ENCODE assay signal across 1 cellular context in the genomic region with DNA sequence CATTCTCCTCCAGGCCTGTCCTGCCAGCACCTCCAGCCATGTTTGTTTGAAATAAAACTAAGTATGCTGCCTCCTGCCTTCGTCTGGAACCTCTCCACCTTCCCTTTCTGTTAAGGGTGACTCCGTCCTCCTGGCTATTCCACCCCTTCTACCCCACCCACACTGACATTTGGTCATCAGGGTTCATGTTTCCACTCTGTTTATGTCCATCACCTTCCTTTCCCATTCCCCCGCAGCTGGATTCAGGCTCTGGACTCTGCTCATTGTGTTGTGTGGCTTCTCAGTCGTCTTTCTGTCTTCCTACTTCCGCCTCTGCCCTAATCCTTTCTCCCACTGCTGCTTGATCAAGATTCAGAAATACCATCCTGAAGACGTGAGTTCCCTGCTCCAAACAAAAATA.
TF ChIP-seq lines count a peak whose summit lies in the region.

No MANE protein-coding gene starts in this region.

TF ChIP-seq in GM23338, 12 proteins besides CTCF, POLR2A, EP300 and RAD21:
- TF ChIP-seq, protein P1, sequence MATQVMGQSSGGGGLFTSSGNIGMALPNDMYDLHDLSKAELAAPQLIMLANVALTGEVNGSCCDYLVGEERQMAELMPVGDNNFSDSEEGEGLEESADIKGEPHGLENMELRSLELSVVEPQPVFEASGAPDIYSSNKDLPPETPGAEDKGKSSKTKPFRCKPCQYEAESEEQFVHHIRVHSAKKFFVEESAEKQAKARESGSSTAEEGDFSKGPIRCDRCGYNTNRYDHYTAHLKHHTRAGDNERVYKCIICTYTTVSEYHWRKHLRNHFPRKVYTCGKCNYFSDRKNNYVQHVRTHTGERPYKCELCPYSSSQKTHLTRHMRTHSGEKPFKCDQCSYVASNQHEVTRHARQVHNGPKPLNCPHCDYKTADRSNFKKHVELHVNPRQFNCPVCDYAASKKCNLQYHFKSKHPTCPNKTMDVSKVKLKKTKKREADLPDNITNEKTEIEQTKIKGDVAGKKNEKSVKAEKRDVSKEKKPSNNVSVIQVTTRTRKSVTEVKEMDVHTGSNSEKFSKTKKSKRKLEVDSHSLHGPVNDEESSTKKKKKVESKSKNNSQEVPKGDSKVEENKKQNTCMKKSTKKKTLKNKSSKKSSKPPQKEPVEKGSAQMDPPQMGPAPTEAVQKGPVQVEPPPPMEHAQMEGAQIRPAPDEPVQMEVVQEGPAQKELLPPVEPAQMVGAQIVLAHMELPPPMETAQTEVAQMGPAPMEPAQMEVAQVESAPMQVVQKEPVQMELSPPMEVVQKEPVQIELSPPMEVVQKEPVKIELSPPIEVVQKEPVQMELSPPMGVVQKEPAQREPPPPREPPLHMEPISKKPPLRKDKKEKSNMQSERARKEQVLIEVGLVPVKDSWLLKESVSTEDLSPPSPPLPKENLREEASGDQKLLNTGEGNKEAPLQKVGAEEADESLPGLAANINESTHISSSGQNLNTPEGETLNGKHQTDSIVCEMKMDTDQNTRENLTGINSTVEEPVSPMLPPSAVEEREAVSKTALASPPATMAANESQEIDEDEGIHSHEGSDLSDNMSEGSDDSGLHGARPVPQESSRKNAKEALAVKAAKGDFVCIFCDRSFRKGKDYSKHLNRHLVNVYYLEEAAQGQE (IDR thresholded peaks at IDR 0.05; ENCODE audit: unreplicated experiment) = no peak
- TF ChIP-seq, protein P2, sequence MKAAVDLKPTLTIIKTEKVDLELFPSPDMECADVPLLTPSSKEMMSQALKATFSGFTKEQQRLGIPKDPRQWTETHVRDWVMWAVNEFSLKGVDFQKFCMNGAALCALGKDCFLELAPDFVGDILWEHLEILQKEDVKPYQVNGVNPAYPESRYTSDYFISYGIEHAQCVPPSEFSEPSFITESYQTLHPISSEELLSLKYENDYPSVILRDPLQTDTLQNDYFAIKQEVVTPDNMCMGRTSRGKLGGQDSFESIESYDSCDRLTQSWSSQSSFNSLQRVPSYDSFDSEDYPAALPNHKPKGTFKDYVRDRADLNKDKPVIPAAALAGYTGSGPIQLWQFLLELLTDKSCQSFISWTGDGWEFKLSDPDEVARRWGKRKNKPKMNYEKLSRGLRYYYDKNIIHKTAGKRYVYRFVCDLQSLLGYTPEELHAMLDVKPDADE (IDR thresholded peaks at IDR 0.05) = no peak
- TF ChIP-seq EZH2phosphoT487 (IDR thresholded peaks at IDR 0.05; ENCODE audit: unreplicated experiment) (no peak), CREB1 (CRISPR knock-in tag; IDR thresholded peaks at IDR 0.05; ENCODE audit: low read depth) (no peak), ZNF114 (CRISPR knock-in tag; IDR thresholded peaks at IDR 0.05) (no peak), NANOG (IDR thresholded peaks at IDR 0.05; ENCODE audit: borderline replicate concordance) (no peak), POLR2AphosphoS5 (IDR thresholded peaks at IDR 0.05; ENCODE audit: low read depth) (no peak), EZH2 (IDR thresholded peaks at IDR 0.05; ENCODE audit: low read depth, unreplicated experiment) (no peak), JUNB (IDR thresholded peaks at IDR 0.05; ENCODE audit: unreplicated experiment) (no peak), STAT1 (IDR thresholded peaks at IDR 0.05; ENCODE audit: unreplicated experiment) (no peak), ZNF331 (CRISPR knock-in tag; IDR thresholded peaks at IDR 0.05; ENCODE audit: low read depth) (no peak)
- TF ChIP-seq, protein P3, sequence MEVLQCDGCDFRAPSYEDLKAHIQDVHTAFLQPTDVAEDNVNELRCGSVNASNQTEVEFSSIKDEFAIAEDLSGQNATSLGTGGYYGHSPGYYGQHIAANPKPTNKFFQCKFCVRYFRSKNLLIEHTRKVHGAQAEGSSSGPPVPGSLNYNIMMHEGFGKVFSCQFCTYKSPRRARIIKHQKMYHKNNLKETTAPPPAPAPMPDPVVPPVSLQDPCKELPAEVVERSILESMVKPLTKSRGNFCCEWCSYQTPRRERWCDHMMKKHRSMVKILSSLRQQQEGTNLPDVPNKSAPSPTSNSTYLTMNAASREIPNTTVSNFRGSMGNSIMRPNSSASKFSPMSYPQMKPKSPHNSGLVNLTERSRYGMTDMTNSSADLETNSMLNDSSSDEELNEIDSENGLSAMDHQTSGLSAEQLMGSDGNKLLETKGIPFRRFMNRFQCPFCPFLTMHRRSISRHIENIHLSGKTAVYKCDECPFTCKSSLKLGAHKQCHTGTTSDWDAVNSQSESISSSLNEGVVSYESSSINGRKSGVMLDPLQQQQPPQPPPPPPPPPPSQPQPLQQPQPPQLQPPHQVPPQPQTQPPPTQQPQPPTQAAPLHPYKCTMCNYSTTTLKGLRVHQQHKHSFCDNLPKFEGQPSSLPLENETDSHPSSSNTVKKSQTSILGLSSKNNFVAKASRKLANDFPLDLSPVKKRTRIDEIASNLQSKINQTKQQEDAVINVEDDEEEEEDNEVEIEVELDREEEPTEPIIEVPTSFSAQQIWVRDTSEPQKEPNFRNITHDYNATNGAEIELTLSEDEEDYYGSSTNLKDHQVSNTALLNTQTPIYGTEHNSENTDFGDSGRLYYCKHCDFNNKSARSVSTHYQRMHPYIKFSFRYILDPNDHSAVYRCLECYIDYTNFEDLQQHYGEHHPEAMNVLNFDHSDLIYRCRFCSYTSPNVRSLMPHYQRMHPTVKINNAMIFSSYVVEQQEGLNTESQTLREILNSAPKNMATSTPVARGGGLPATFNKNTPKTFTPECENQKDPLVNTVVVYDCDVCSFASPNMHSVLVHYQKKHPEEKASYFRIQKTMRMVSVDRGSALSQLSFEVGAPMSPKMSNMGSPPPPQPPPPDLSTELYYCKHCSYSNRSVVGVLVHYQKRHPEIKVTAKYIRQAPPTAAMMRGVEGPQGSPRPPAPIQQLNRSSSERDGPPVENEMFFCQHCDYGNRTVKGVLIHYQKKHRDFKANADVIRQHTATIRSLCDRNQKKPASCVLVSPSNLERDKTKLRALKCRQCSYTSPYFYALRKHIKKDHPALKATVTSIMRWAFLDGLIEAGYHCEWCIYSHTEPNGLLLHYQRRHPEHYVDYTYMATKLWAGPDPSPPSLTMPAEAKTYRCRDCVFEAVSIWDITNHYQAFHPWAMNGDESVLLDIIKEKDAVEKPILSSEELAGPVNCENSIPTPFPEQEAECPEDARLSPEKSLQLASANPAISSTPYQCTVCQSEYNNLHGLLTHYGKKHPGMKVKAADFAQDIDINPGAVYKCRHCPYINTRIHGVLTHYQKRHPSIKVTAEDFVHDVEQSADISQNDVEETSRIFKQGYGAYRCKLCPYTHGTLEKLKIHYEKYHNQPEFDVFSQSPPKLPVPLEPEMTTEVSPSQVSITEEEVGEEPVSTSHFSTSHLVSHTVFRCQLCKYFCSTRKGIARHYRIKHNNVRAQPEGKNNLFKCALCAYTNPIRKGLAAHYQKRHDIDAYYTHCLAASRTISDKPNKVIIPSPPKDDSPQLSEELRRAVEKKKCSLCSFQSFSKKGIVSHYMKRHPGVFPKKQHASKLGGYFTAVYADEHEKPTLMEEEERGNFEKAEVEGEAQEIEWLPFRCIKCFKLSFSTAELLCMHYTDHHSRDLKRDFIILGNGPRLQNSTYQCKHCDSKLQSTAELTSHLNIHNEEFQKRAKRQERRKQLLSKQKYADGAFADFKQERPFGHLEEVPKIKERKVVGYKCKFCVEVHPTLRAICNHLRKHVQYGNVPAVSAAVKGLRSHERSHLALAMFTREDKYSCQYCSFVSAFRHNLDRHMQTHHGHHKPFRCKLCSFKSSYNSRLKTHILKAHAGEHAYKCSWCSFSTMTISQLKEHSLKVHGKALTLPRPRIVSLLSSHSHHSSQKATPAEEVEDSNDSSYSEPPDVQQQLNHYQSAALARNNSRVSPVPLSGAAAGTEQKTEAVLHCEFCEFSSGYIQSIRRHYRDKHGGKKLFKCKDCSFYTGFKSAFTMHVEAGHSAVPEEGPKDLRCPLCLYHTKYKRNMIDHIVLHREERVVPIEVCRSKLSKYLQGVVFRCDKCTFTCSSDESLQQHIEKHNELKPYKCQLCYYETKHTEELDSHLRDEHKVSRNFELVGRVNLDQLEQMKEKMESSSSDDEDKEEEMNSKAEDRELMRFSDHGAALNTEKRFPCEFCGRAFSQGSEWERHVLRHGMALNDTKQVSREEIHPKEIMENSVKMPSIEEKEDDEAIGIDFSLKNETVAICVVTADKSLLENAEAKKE (CRISPR knock-in tag; IDR thresholded peaks at IDR 0.05) = no peak
